8 cellular contexts compared by ENCODE assay signal in the genomic region with DNA sequence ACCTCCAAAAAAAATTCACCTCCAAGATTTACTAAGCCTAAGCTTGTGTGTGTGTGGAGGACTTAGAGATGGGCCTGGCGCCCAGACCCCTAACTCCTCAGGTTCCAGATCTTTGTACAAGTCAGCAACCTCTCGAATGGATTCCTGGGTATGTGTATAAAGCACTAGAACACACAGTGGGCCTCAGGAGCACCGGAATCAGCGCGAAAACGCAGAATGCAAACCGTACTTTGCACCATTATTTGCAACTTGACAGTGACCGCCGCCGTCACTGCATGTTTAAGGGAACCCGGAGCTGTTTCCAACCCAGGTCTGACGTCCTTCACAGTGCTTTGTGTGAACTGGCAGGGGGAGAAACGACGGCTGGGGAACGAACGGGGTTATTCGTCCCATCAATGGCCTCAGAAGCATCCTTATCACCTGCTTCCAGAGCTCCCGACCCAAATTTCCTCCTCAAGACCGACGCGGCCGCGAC. TPM values are rescaled to one million over a fixed set of nuclear protein-coding genes. Genes with fewer than 3 reads are reported as not detected.
DNase-seq lines count a peak whose midpoint lies in the region; ATAC-seq, FAIRE-seq and TF ChIP-seq lines count a peak whose summit lies in the region.

No MANE protein-coding gene starts in this region.

- TF ChIP-seq CTCF in C4-2B (conservative IDR thresholded peaks at IDR 0.05) (no peak), WERI-Rb-1 (IDR thresholded peaks at IDR 0.05; ENCODE audit: low read depth, low read length) (no peak), fibroblast of pulmonary artery (IDR thresholded peaks at IDR 0.05; ENCODE audit: low read length, missing control alignments) (no peak), pancreas (IDR thresholded peaks at IDR 0.05) (no peak)

- H3K27ac ChIP-seq in C4-2B (peak overlapping the region; percentile 80), WERI-Rb-1 (peak overlapping the region; percentile 96), pancreas (peak overlapping the region; percentile 63 to 88 (median 76))

- ATAC-seq in GM21786 (IDR thresholded peaks at IDR 0.05; ENCODE audit: unreplicated experiment), result peak; percentile 10
- peak; percentile 13 to 17 (median 15) for ATAC-seq in pancreas
- ATAC-seq in GM21390 (IDR thresholded peaks at IDR 0.05; ENCODE audit: unreplicated experiment), result no peak

- peaks cover 0 to 12% (median 4%) of the 10 kb centered on the region in 3 donors for H3K4me1 ChIP-seq in pancreas

- H3K27me3 ChIP-seq in WERI-Rb-1 (ENCODE audit: insufficient read depth, low read depth, severe bottlenecking) (no peaks in the 10 kb centered on the region), pancreas (no peaks in the 10 kb centered on the region)

- intact Hi-C loops in pancreas (cut with DNase I), result no loop called here

- no peak for FAIRE-seq in pancreas (lab: Jason Lieb, UNC)

- H3K36me3 ChIP-seq in WERI-Rb-1 (peaks cover 82% of the 10 kb centered on the region), pancreas (peaks cover 0 to 50% (median 10%) of the 10 kb centered on the region in 3 donors)

- DNase-seq in WERI-Rb-1, result no peak
- peak; percentile 26 for DNase-seq in fibroblast of pulmonary artery (ENCODE audit: low read depth)
- no peak for DNase-seq in pancreas
- no peak for DNase-seq in amniotic stem cell (lab: John Stamatoyannopoulos, UW)
- no peak for DNase-seq in NCI-H187 (lab: John Stamatoyannopoulos, UW)

- H3K4me3 ChIP-seq in WERI-Rb-1 (ENCODE audit: low read depth, low read length) (peak overlapping the region; percentile 99), fibroblast of pulmonary artery (replicated peaks; ENCODE audit: low read depth, low read length) (peak overlapping the region; percentile 87), pancreas (peak overlapping the region; percentile 46 to 86 (median 69))

- 2 to 3% methylated on average over 23 of the region's 23 CpGs for whole genome bisulfite sequencing in pancreas, 2 donors

- H3K9me3 ChIP-seq in WERI-Rb-1 (ENCODE audit: severe bottlenecking) (no peaks in the 10 kb centered on the region), pancreas (no peaks in the 10 kb centered on the region)

RNA-seq across cellular contexts. Expression of gene ZNF606, which starts 0.7 kb away (rescaled TPM):
- total RNA-seq in pancreas, result 1 to 10 TPM; 4.8 to 9.7 (median 6.3) TPM
- 10 to 100 TPM; 10.9 to 12.2 TPM for polyA plus RNA-seq in pancreas

RNA-seq across cellular contexts. Expression of gene C19orf18, which starts 27.6 kb away (rescaled TPM):
- under 1 TPM in 5 of 6 donors, not detected in 1; 0.16 to 0.78 (median 0.42) TPM for total RNA-seq in pancreas
- polyA plus RNA-seq in pancreas, result 1 to 10 TPM; 2.5 to 7.9 TPM

RNA-seq across cellular contexts. Expression of gene ZSCAN1, which starts 31.9 kb away (rescaled TPM):
- total RNA-seq in pancreas, result under 1 TPM in 5 of 6 donors, not detected in 1; 0.25 to 0.49 (median 0.32) TPM
- polyA plus RNA-seq in pancreas, result 1 to 10 TPM; 2.5 to 7.1 TPM

RNA-seq across cellular contexts. Expression of gene ZNF256, which starts 54.4 kb away (rescaled TPM):
- 1 to 10 TPM; 1.9 to 2.6 (median 2.1) TPM for total RNA-seq in pancreas
- polyA plus RNA-seq in pancreas, result 1 to 10 TPM in 1 of 2 donors, under 1 TPM in 1; 0.95 to 2.5 TPM

RNA-seq across cellular contexts. Expression of gene ZNF135, which starts 57.1 kb away (rescaled TPM):
- total RNA-seq in pancreas, result 1 to 10 TPM; 1.1 to 5.0 (median 2.0) TPM
- polyA plus RNA-seq in pancreas, result 10 to 100 TPM in 1 of 2 donors, 1 to 10 TPM in 1; 8.5 to 11.6 TPM
